Comparison of ENCODE assay signal across 13 cellular contexts in genomic region chr6:12331951-12332749, GRCh38. TPM values are rescaled to one million over a fixed set of nuclear protein-coding genes. Genes with fewer than 3 reads are reported as not detected.
A peak's percentile ranks its signal among the peaks of the same experiment; 100 is the strongest.
DNase-seq lines count a peak whose midpoint lies in the region; ATAC-seq, FAIRE-seq and TF ChIP-seq lines count a peak whose summit lies in the region.
"Had no signal": no experiment of that assay in that cellular context is flagged by ENCODE, and none has a peak within 500 bp of the region (broad histone marks: within the 10 kb centered on the region; RNA-seq: fewer than 3 reads in every experiment).

No MANE protein-coding gene starts in this region.

- H3K4me2 ChIP-seq in MM.1S (ENCODE audit: low read depth, low read length): no peak overlapping the region
- H3K4me2 ChIP-seq: KMS-11 had no signal

- TF ChIP-seq CTCF in Panc1 (IDR thresholded peaks at IDR 0.05) (no peak), fibroblast of the aortic adventitia (IDR thresholded peaks at IDR 0.05; ENCODE audit: insufficient read depth, low read length) (no peak), prostate gland (IDR thresholded peaks at IDR 0.05) (no peak), MM.1S (IDR thresholded peaks at IDR 0.05; ENCODE audit: low read length) (no peak)

- H4K20me1 ChIP-seq in MM.1S (ENCODE audit: insufficient read depth, low read length): no peaks in the 10 kb centered on the region

- H3K9ac ChIP-seq in MM.1S (ENCODE audit: low read length): no peak overlapping the region
- H3K9ac ChIP-seq: KMS-11 had no signal

- 78% methylated on average over 8 of the region's 8 CpGs for WGBS in prostate gland

- POLR2A ChIA-PET in Panc1 (lab: Charles Lee): interaction anchor here (0.6 kb wide), 1 partner anchor 37 kb away, joined by 3 read pairs; no protein-coding TSS in a partner anchor

- CTCF ChIA-PET in Panc1 (lab: Charles Lee): no interaction called here

- DNase-seq in GM19239 (ENCODE audit: insufficient read length, low spot score): no peak
- no peak for DNase-seq in Panc1 (ENCODE audit: low read depth, low spot score)
- DNase-seq in fibroblast of the aortic adventitia (ENCODE audit: low read depth): peak; percentile 40
- peak; percentile 81 for DNase-seq in prostate gland (ENCODE audit: low spot score)
- no peak for DNase-seq in MM.1S
- no peak for DNase-seq in NCI-H2227 treated with DMSO at 0.1 percent for 48 hours (lab: John Stamatoyannopoulos, UW)
- no peak for DNase-seq in MG63
- DNase-seq: activated naive CD8-positive, alpha-beta T cell treated with anti-CD3 and anti-CD28 coated beads, Interleukin-2, amount 10 ng/mL, durations not matched to agents 7 days and 5 days; heart right ventricle; T1000 had no signal

- H3K27ac ChIP-seq in Panc1 (ENCODE audit: low read length) (peak overlapping the region; percentile 76), prostate gland (peak overlapping the region; percentile 47 to 75), MM.1S (ENCODE audit: low read length) (no peak overlapping the region)
- H3K27ac ChIP-seq: KMS-11 had no signal

- no peaks in the 10 kb centered on the region for H3F3A ChIP-seq in MM.1S (ENCODE audit: insufficient read depth, low read length)

- BruUV-seq in Panc1 (replicated peaks; lab: Mats Ljungman, UMichigan): no TSS peak

- ATAC-seq in Panc1 (no peak), GM21786 (IDR thresholded peaks at IDR 0.05; ENCODE audit: unreplicated experiment) (no peak)

- in situ Hi-C loops in Panc1 (cut with HindIII; ENCODE audit: low pct_unique_long_range_greater_than_20kb, low sequenced_read_pairs): no loop called here

- H3K36me3 ChIP-seq in Panc1 (ENCODE audit: control insufficient read depth, insufficient read depth, low read length) (no peaks in the 10 kb centered on the region), prostate gland (no peaks in the 10 kb centered on the region), MM.1S (replicated peaks; ENCODE audit: insufficient read depth, low read length) (no peaks in the 10 kb centered on the region), MG63 (no peaks in the 10 kb centered on the region)
- H3K36me3 ChIP-seq: heart right ventricle had no signal

- FAIRE-seq in GM19239 (lab: Jason Lieb, UNC): peak; percentile 39
- FAIRE-seq: D721Med had no signal

- H3K79me2 ChIP-seq in MM.1S (ENCODE audit: low read length): no peaks in the 10 kb centered on the region

- H3K27me3 ChIP-seq in Panc1 (ENCODE audit: control insufficient read depth, insufficient read depth, low read length): no peaks in the 10 kb centered on the region
- H3K27me3 ChIP-seq in prostate gland (replicated peaks; ENCODE audit: insufficient read depth): no peaks in the 10 kb centered on the region
- H3K27me3 ChIP-seq in MM.1S (replicated peaks; ENCODE audit: insufficient read depth, low read length): no peaks in the 10 kb centered on the region
- H3K27me3 ChIP-seq in MG63: no peaks in the 10 kb centered on the region
- H3K27me3 ChIP-seq: heart right ventricle had no signal

- intact Hi-C loops in Panc1 (cut with micrococcal nuclease; ENCODE audit: unreplicated experiment) (no loop called here), prostate gland (cut with DNase I) (no loop called here)

- TF ChIP-seq POLR2A in prostate gland (IDR thresholded peaks at IDR 0.05): no peak

- H3K9me3 ChIP-seq in Panc1 (ENCODE audit: control insufficient read depth, insufficient read depth, low read depth, low read length) (no peaks in the 10 kb centered on the region), prostate gland (no peaks in the 10 kb centered on the region), MM.1S (replicated peaks; ENCODE audit: insufficient read depth, low read length) (no peaks in the 10 kb centered on the region), MG63 (no peaks in the 10 kb centered on the region)
- H3K9me3 ChIP-seq: heart right ventricle had no signal

- no peaks in the 10 kb centered on the region for H3K9me2 ChIP-seq in MM.1S (replicated peaks; ENCODE audit: insufficient read depth, low read length)

- H3K4me3 ChIP-seq in Panc1 (ENCODE audit: low read depth in 2 of 2, low read length in 2 of 2) (no peak overlapping the region), fibroblast of the aortic adventitia (ENCODE audit: low read depth, low read length) (no peak overlapping the region), prostate gland (no peak overlapping the region), MM.1S (ENCODE audit: low read length) (no peak overlapping the region), MG63 (no peak overlapping the region)
- H3K4me3 ChIP-seq: heart right ventricle had no signal

- H3K4me1 ChIP-seq in Panc1 (ENCODE audit: control insufficient read depth, insufficient read depth, low read length) (peaks cover 44% of the 10 kb centered on the region), prostate gland (replicated peaks) (peaks cover 6% of the 10 kb centered on the region), MM.1S (ENCODE audit: low read length) (no peaks in the 10 kb centered on the region)

- no peak overlapping the region for H2AFZ ChIP-seq in MM.1S (ENCODE audit: low read length)

RNA-seq across cellular contexts. Expression of gene EDN1, which starts 42.0 kb away (rescaled TPM):
- total RNA-seq in Panc1 (2021; ENCODE audit: unreplicated experiment): 15.1 TPM
- polyA plus RNA-seq in Panc1 (2012; ENCODE audit: insufficient read length): 18.0 TPM
- total RNA-seq in fibroblast of the aortic adventitia (ENCODE audit: low replicate concordance): 2.3 and 7.4 TPM in 2 replicates
- total RNA-seq in prostate gland: 10 to 100 TPM; 15.6 to 20.4 TPM
- 23.2 and 26.8 TPM in 2 replicates for total RNA-seq in MG63 (2014; rRNA removed; shearing (Covaris generic); ENCODE audit: low replicate concordance)

Comparison
In these comparisons a context has a peak if more than half of its experiments do, and no peak if none do; other contexts are left out.
1. DNase-seq: peak in fibroblast of the aortic adventitia (single experiment) and prostate gland (single experiment); none in GM19239 (single experiment), Panc1 (single experiment), MM.1S (single experiment), NCI-H2227 treated with DMSO at 0.1 percent for 48 hours (single experiment) and MG63 (single experiment).